Comparison of ENCODE assay signal across 18 cellular contexts in genomic region chr14:101620039-101620788, GRCh38. TPM values are rescaled to one million over a fixed set of nuclear protein-coding genes. Genes with fewer than 3 reads are reported as not detected.
DNase-seq lines count a peak whose midpoint lies in the region; ATAC-seq, FAIRE-seq and TF ChIP-seq lines count a peak whose summit lies in the region.
"Had no signal": no experiment of that assay in that cellular context is flagged by ENCODE, and none has a peak within 500 bp of the region (broad histone marks: within the 10 kb centered on the region; RNA-seq: fewer than 3 reads in every experiment).

No MANE protein-coding gene starts in this region.

- no peak for FAIRE-seq in H1 (lab: Jason Lieb, UNC)
- FAIRE-seq: GM12892 had no signal

- no peak overlapping the region for H3K4ac ChIP-seq in H1 (replicated peaks; ENCODE audit: insufficient read length, low read depth, low read length)
- H3K4ac ChIP-seq in neuronal stem cell (ENCODE audit: low read length) = no peak overlapping the region

- TF ChIP-seq POLR2A in H1 (IDR thresholded peaks at IDR 0.05; ENCODE audit: control extremely low read depth in 1 of 2, low read depth in 2 of 2, low read length in 2 of 2) = no peak

- intact Hi-C loops in activated CD4-positive, alpha-beta T cell treated with anti-CD3 and anti-CD28 coated beads, Interleukin-2, amount 10 ng/mL, durations not matched to agents 24 days and 14 days (cut with micrococcal nuclease) = no loop called here
- intact Hi-C loops in naive thymus-derived CD4-positive, alpha-beta T cell (cut with micrococcal nuclease) = no loop called here

- no peak for ATAC-seq in naive thymus-derived CD4-positive, alpha-beta T cell

- H2AK5ac ChIP-seq in H1 (ENCODE audit: low read depth, low read length) (no peak overlapping the region), neuronal stem cell (ENCODE audit: low read depth, low read length) (peak overlapping the region; percentile 94)

- TF ChIP-seq RAD21 in H1 (IDR thresholded peaks at IDR 0.05 in 1 of 2, conservative IDR thresholded peaks at IDR 0.05 in 1 of 2; ENCODE audit: low read depth in 2 of 2, low read length in 2 of 2) = no peak

- 93% methylated on average over 11 of the region's 11 CpGs; no CpG with 5 or more reads in 1 of the 2 experiments for WGBS in H1 (ENCODE audit: extremely low coverage in 1 of 2, insufficient coverage in 1 of 2, insufficient read length in 1 of 2, insufficient replicate concordance in 2 of 2, low coverage in 1 of 2, low lambda C conversion rate in 2 of 2, missing lambda C conversion rate in 1 of 2), 2 experiments
- WGBS in neuronal stem cell (ENCODE audit: extremely low coverage in 2 of 2, insufficient read length in 2 of 2, insufficient replicate concordance in 1 of 2), 2 donors = no CpG with 5 or more reads among the region's 11 CpGs

- H2BK12ac ChIP-seq in H1 (ENCODE audit: low read depth, low read length) (no peak overlapping the region), neuronal stem cell (ENCODE audit: low read length) (peak overlapping the region; percentile 46)

- H3K56ac ChIP-seq in H1 (replicated peaks; ENCODE audit: insufficient read length, low read depth, low read length) = no peak overlapping the region

- no peaks in the 10 kb centered on the region for H3K9me3 ChIP-seq in H1 (ENCODE audit: insufficient read depth in 2 of 2, low read depth in 1 of 2, low read length in 1 of 2)
- no peaks in the 10 kb centered on the region for H3K9me3 ChIP-seq in neuronal stem cell (replicated peaks in 1 of 2; ENCODE audit: control insufficient read depth in 2 of 2, insufficient read depth in 1 of 2, low read depth in 1 of 2, low read length in 2 of 2)
- no peaks in the 10 kb centered on the region for H3K9me3 ChIP-seq in naive thymus-derived CD4-positive, alpha-beta T cell (ENCODE audit: control insufficient read depth in 2 of 3, low read length in 3 of 3)
- H3K9me3 ChIP-seq: HAP-1 had no signal

- H2BK120ac ChIP-seq in H1 (replicated peaks; ENCODE audit: low read depth, low read length) (no peak overlapping the region), neuronal stem cell (ENCODE audit: low read depth, low read length) (peak overlapping the region; percentile 83)

- no peaks in the 10 kb centered on the region for H4K20me1 ChIP-seq in H1 (replicated peaks in 1 of 2; ENCODE audit: control insufficient read depth in 1 of 2, insufficient read depth in 2 of 2, low read length in 2 of 2)

- H4K5ac ChIP-seq in H1 (ENCODE audit: insufficient read length, low read depth, low read length) = no peak overlapping the region

- H3K36me3 ChIP-seq in H1 (ENCODE audit: control insufficient read depth in 2 of 4, insufficient read depth in 4 of 4, low read length in 3 of 4) (no peaks in the 10 kb centered on the region), neuronal stem cell (replicated peaks in 1 of 2; ENCODE audit: control insufficient read depth in 2 of 2, insufficient read depth in 2 of 2, low read length in 2 of 2) (no peaks in the 10 kb centered on the region)
- H3K36me3 ChIP-seq in naive thymus-derived CD4-positive, alpha-beta T cell (ENCODE audit: control insufficient read depth in 2 of 3, insufficient read depth in 3 of 3, low read length in 3 of 3) = no peaks in the 10 kb centered on the region
- H3K36me3 ChIP-seq: HAP-1 had no signal

- no peak for TF ChIP-seq CTCF in H1 (IDR thresholded peaks at IDR 0.05; ENCODE audit: control extremely low read depth in 1 of 3, insufficient read depth in 1 of 3, low read depth in 1 of 3, low read length in 3 of 3)

- H3K9me3 Mint-ChIP-seq in activated CD4-positive, alpha-beta T cell treated with anti-CD3 and anti-CD28 coated beads, Interleukin-2, amount 10 ng/mL, durations not matched to agents 24 days and 14 days = no peaks in the 10 kb centered on the region
- H3K9me3 Mint-ChIP-seq in naive thymus-derived CD4-positive, alpha-beta T cell = peaks cover 0 to 3% (median 0%) of the 10 kb centered on the region in 11 donors

- H3K27ac ChIP-seq in H1 (ENCODE audit: low read depth, low read length) (no peak overlapping the region), neuronal stem cell (replicated peaks; ENCODE audit: low read length) (no peak overlapping the region)
- H3K27ac ChIP-seq in naive thymus-derived CD4-positive, alpha-beta T cell (ENCODE audit: low read depth, low read length) = no peak overlapping the region
- H3K27ac ChIP-seq: 22Rv1 had no signal

- H4K91ac ChIP-seq in H1 (replicated peaks; ENCODE audit: insufficient read length, low read length) (no peak overlapping the region), neuronal stem cell (ENCODE audit: low read depth, low read length, poor library complexity) (no peak overlapping the region)

- H3K27me3 Mint-ChIP-seq in activated CD4-positive, alpha-beta T cell treated with anti-CD3 and anti-CD28 coated beads, Interleukin-2, amount 10 ng/mL, durations not matched to agents 24 days and 14 days = peaks cover 16% of the 10 kb centered on the region
- peaks cover 0 to 17% (median 5%) of the 10 kb centered on the region in 5 donors for H3K27me3 Mint-ChIP-seq in naive thymus-derived CD4-positive, alpha-beta T cell

- DNase-seq in activated CD4-positive, alpha-beta T cell treated with anti-CD3 and anti-CD28 coated beads, Interleukin-2, amount 10 ng/mL, durations not matched to agents 24 days and 14 days = peak; percentile 43
- no peak for DNase-seq in activated CD4-positive, alpha-beta T cell treated with anti-CD3 and anti-CD28 coated beads, Interleukin-2, amount 50 U/mL, for 48 hours
- DNase-seq in D341Med (ENCODE audit: low spot score) (peak; percentile 21), H1 (ENCODE audit: low read depth in 1 of 2, low spot score in 2 of 2) (no peak), neuronal stem cell (ENCODE audit: low spot score) (no peak), KG1 (lab: John Stamatoyannopoulos, UW) (no peak), NCI-H2171 treated with DMSO at 0.1 percent for 48 hours (lab: John Stamatoyannopoulos, UW) (no peak)
- no peak for DNase-seq in naive thymus-derived CD4-positive, alpha-beta T cell
- DNase-seq: CD4-positive, CD25-positive, alpha-beta regulatory T cell; DMS79; GOT3 had no signal

- no peak overlapping the region for H3K27ac Mint-ChIP-seq in activated CD4-positive, alpha-beta T cell treated with anti-CD3 and anti-CD28 coated beads, Interleukin-2, amount 10 ng/mL, durations not matched to agents 24 days and 14 days
- H3K27ac Mint-ChIP-seq in naive thymus-derived CD4-positive, alpha-beta T cell = no peak overlapping the region
- H3K27ac Mint-ChIP-seq: CD4-positive, CD25-positive, alpha-beta regulatory T cell had no signal

- H3K4me1 ChIP-seq in H1 (replicated peaks in 1 of 4; ENCODE audit: control insufficient read depth in 3 of 4, insufficient read depth in 4 of 4, low read length in 3 of 4) = peaks cover 0 to 13% (median 6%) of the 10 kb centered on the region in 4 experiments; a peak in 4 of 7 replicates
- peaks cover 16 to 17% of the 10 kb centered on the region in 2 donors for H3K4me1 ChIP-seq in neuronal stem cell (ENCODE audit: control insufficient read depth in 2 of 2, insufficient read depth in 1 of 2, low read depth in 1 of 2, low read length in 2 of 2)
- H3K4me1 ChIP-seq in naive thymus-derived CD4-positive, alpha-beta T cell (ENCODE audit: control insufficient read depth in 2 of 2, insufficient read depth in 2 of 2, low read length in 2 of 2) = no peaks in the 10 kb centered on the region
- H3K4me1 ChIP-seq: HAP-1 had no signal

- no peaks in the 10 kb centered on the region for H3K79me1 ChIP-seq in H1 (ENCODE audit: low read depth, low read length)
- H3K79me1 ChIP-seq in neuronal stem cell (ENCODE audit: low read depth, low read length) = no peaks in the 10 kb centered on the region

- H3K4me3 Mint-ChIP-seq in activated CD4-positive, alpha-beta T cell treated with anti-CD3 and anti-CD28 coated beads, Interleukin-2, amount 10 ng/mL, durations not matched to agents 24 days and 14 days = no peak overlapping the region
- H3K4me3 Mint-ChIP-seq in naive thymus-derived CD4-positive, alpha-beta T cell = no peak overlapping the region
- H3K4me3 Mint-ChIP-seq: CD4-positive, CD25-positive, alpha-beta regulatory T cell had no signal

- no peak overlapping the region for H2BK15ac ChIP-seq in H1 (ENCODE audit: low read length)
- H2BK15ac ChIP-seq in neuronal stem cell (ENCODE audit: low read length) = peak overlapping the region; percentile 92

- no peak for TF ChIP-seq EP300 in H1 (IDR thresholded peaks at IDR 0.05; ENCODE audit: borderline replicate concordance in 1 of 2, low read depth in 2 of 2, low read length in 2 of 2)

- H3K18ac ChIP-seq in H1 (ENCODE audit: extremely low read depth, low read length) = no peak overlapping the region
- peak overlapping the region; percentile 83 for H3K18ac ChIP-seq in neuronal stem cell (ENCODE audit: low read length)

- H3K27me3 ChIP-seq in H1 (replicated peaks in 1 of 4; ENCODE audit: control insufficient read depth in 3 of 4, extremely low read depth in 1 of 4, insufficient read depth in 3 of 4, low read length in 3 of 4) (no peaks in the 10 kb centered on the region), neuronal stem cell (ENCODE audit: control insufficient read depth in 3 of 3, insufficient read depth in 3 of 3, low read depth in 1 of 3, low read length in 3 of 3) (peaks cover 0 to 4% (median 0%) of the 10 kb centered on the region in 3 experiments)
- H3K27me3 ChIP-seq in naive thymus-derived CD4-positive, alpha-beta T cell (ENCODE audit: control insufficient read depth in 2 of 2, insufficient read depth in 2 of 2, low read length in 2 of 2) = no peaks in the 10 kb centered on the region

- H3K4me1 Mint-ChIP-seq in activated CD4-positive, alpha-beta T cell treated with anti-CD3 and anti-CD28 coated beads, Interleukin-2, amount 10 ng/mL, durations not matched to agents 24 days and 14 days = no peaks in the 10 kb centered on the region
- peaks cover 0 to 5% (median 0%) of the 10 kb centered on the region in 7 donors for H3K4me1 Mint-ChIP-seq in naive thymus-derived CD4-positive, alpha-beta T cell
- H3K4me1 Mint-ChIP-seq: CD4-positive, CD25-positive, alpha-beta regulatory T cell had no signal

- H3K23ac ChIP-seq in H1 (ENCODE audit: insufficient read length) (no peak overlapping the region), neuronal stem cell (ENCODE audit: low read depth, low read length, poor library complexity) (peak overlapping the region; percentile 47)

- POLR2A ChIA-PET in H1 (lab: Charles Lee; ENCODE audit: partially characterized antibody) = no interaction called here
- POLR2A ChIA-PET in naive thymus-derived CD4-positive, alpha-beta T cell (lab: Charles Lee) = no interaction called here

- H3K79me2 ChIP-seq in H1 (ENCODE audit: control insufficient read depth in 1 of 2, insufficient read depth in 2 of 2, low read length in 2 of 2) = no peaks in the 10 kb centered on the region

- H2AFZ ChIP-seq in H1 (ENCODE audit: low read length) (no peak overlapping the region), neuronal stem cell (ENCODE audit: low read length) (peak overlapping the region; percentile 29)

- no peak overlapping the region for H2BK5ac ChIP-seq in H1 (ENCODE audit: low read depth, low read length)
- H2BK5ac ChIP-seq in neuronal stem cell (ENCODE audit: low read length) = peak overlapping the region; percentile 22

- H3K4me3 ChIP-seq in H1 (ENCODE audit: extremely low read depth in 1 of 4, insufficient read depth in 2 of 4, low read depth in 3 of 4, low read length in 4 of 4) (no peak overlapping the region), neuronal stem cell (ENCODE audit: low read length in 2 of 2) (no peak overlapping the region)
- no peak overlapping the region for H3K4me3 ChIP-seq in naive thymus-derived CD4-positive, alpha-beta T cell (ENCODE audit: low read length)
- H3K4me3 ChIP-seq: HAP-1 had no signal

- H3K14ac ChIP-seq in H1 (ENCODE audit: insufficient read length) (no peak overlapping the region), neuronal stem cell (ENCODE audit: low read length) (peak overlapping the region; percentile 89)

- CTCF ChIA-PET in H1 (lab: Charles Lee; ENCODE audit: partially characterized antibody) = interaction anchor here (1.8 kb wide), 1 partner anchor 14 kb away, joined by 3 read pairs; no protein-coding TSS in a partner anchor
- CTCF ChIA-PET in naive thymus-derived CD4-positive, alpha-beta T cell (lab: Charles Lee) = no interaction called here

- H4K8ac ChIP-seq in H1 (ENCODE audit: extremely low read depth, insufficient read depth, low read length) (peak overlapping the region; percentile 69; the same call in 1 of the 2 replicates), neuronal stem cell (ENCODE audit: low read depth, low read length) (no peak overlapping the region)

- H3K36me3 Mint-ChIP-seq in activated CD4-positive, alpha-beta T cell treated with anti-CD3 and anti-CD28 coated beads, Interleukin-2, amount 10 ng/mL, durations not matched to agents 24 days and 14 days (ENCODE audit: low read depth) = no peaks in the 10 kb centered on the region
- H3K36me3 Mint-ChIP-seq in naive thymus-derived CD4-positive, alpha-beta T cell = no peaks in the 10 kb centered on the region
- H3K36me3 Mint-ChIP-seq: CD4-positive, CD25-positive, alpha-beta regulatory T cell had no signal

- H3K4me2 ChIP-seq in H1 (ENCODE audit: insufficient read depth in 1 of 2, low read depth in 2 of 2, low read length in 2 of 2) (no peak overlapping the region), neuronal stem cell (ENCODE audit: insufficient read depth, low read length, poor library complexity, severe bottlenecking) (no peak overlapping the region)

- no peak overlapping the region for H2BK20ac ChIP-seq in H1 (ENCODE audit: low read length)

- no peaks in the 10 kb centered on the region for H3K23me2 ChIP-seq in H1 (ENCODE audit: low read depth, low read length)

- H3K9ac ChIP-seq in H1 (replicated peaks in 1 of 4; ENCODE audit: extremely low read depth in 1 of 4, low read depth in 3 of 4, low read length in 3 of 4) (no peak overlapping the region), neuronal stem cell (ENCODE audit: low read depth, low read length, poor library complexity) (no peak overlapping the region)

RNA-seq across cellular contexts. Expression of gene DIO3, which starts 58.9 kb away (rescaled TPM):
- total RNA-seq in activated CD4-positive, alpha-beta T cell treated with anti-CD3 and anti-CD28 coated beads, Interleukin-2, amount 10 ng/mL, durations not matched to agents 24 days and 14 days = not detected in 2 replicates
- 0.19 TPM in 2 replicates for total RNA-seq in H1 (2021; fragmentation: NEBNext Ultra II Directional; extraction: Animal tissue kit (Norgen Biotek cat#: 25700))
- polyA plus RNA-seq in H1 (2011; rRNA removed) = 0.17 and 0.33 TPM in 2 replicates
- 0.41 TPM for polyA plus RNA-seq in H1 (2011; cell fraction: cytosol; rRNA removed)
- polyA plus RNA-seq in H1 (2011; cell fraction: nucleus; rRNA removed) = 0.80 TPM
- polyA plus RNA-seq in H1 (2012, experiment 1 of 2) = 0.13 to 0.27 TPM (median 0.20 TPM) in 4 replicates
- polyA plus RNA-seq in H1 (2012, experiment 2 of 2) = 0.29 TPM
- 0.06 TPM for polyA plus RNA-seq in H1 (2013, experiment 1 of 2)
- 0.26 TPM for polyA plus RNA-seq in H1 (2013, experiment 2 of 2)
- 0.46 and 1.3 TPM in 2 replicates for polyA minus RNA-seq in H1 (2011; rRNA and poly(A)+ RNA removed)
- not detected for polyA minus RNA-seq in H1 (2011; cell fraction: cytosol; rRNA and poly(A)+ RNA removed)
- 7.1 TPM for polyA minus RNA-seq in H1 (2011; cell fraction: nucleus; rRNA and poly(A)+ RNA removed)
- polyA plus RNA-seq in neuronal stem cell (2013, experiment 1 of 2) = 8.3 TPM
- 7.9 TPM for polyA plus RNA-seq in neuronal stem cell (2013, experiment 2 of 2)
- not detected for total RNA-seq in naive thymus-derived CD4-positive, alpha-beta T cell
- polyA plus RNA-seq in naive thymus-derived CD4-positive, alpha-beta T cell = not detected
- total RNA-seq: A673; CD4-positive, CD25-positive, alpha-beta regulatory T cell; G401; HT1080 had no signal
- polyA plus RNA-seq: BJ; CD4-positive, CD25-positive, alpha-beta regulatory T cell had no signal

Comparison
In these comparisons a context has a peak if more than half of its experiments do, and no peak if none do; other contexts are left out.
1. DNase-seq: peak in activated CD4-positive, alpha-beta T cell treated with anti-CD3 and anti-CD28 coated beads, Interleukin-2, amount 10 ng/mL, durations not matched to agents 24 days and 14 days (single experiment) and D341Med (single experiment); none in activated CD4-positive, alpha-beta T cell treated with anti-CD3 and anti-CD28 coated beads, Interleukin-2, amount 50 U/mL, for 48 hours (0 of 2), H1 (0 of 2), neuronal stem cell (single experiment), naive thymus-derived CD4-positive, alpha-beta T cell (0 of 9), KG1 (single experiment) and NCI-H2171 treated with DMSO at 0.1 percent for 48 hours (single experiment).